ENCODE assay signal across 1 cellular context in genomic region chr17:74923538-74924249, GRCh38.
TF ChIP-seq lines count a peak whose summit lies in the region.

No MANE protein-coding gene starts in this region.

TF ChIP-seq in HEK293, 187 proteins besides CTCF, POLR2A, EP300 and RAD21 (continued from another document and continues in another):
- TF ChIP-seq, protein P1, sequence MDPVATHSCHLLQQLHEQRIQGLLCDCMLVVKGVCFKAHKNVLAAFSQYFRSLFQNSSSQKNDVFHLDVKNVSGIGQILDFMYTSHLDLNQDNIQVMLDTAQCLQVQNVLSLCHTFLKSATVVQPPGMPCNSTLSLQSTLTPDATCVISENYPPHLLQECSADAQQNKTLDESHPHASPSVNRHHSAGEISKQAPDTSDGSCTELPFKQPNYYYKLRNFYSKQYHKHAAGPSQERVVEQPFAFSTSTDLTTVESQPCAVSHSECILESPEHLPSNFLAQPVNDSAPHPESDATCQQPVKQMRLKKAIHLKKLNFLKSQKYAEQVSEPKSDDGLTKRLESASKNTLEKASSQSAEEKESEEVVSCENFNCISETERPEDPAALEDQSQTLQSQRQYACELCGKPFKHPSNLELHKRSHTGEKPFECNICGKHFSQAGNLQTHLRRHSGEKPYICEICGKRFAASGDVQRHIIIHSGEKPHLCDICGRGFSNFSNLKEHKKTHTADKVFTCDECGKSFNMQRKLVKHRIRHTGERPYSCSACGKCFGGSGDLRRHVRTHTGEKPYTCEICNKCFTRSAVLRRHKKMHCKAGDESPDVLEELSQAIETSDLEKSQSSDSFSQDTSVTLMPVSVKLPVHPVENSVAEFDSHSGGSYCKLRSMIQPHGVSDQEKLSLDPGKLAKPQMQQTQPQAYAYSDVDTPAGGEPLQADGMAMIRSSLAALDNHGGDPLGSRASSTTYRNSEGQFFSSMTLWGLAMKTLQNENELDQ (tag by site-specific recombination; IDR thresholded peaks at IDR 0.05; ENCODE audit: low read depth): no peak
- TF ChIP-seq ZNF292 (tag by site-specific recombination; IDR thresholded peaks at IDR 0.05; ENCODE audit: borderline replicate concordance, low read depth) (no peak), ZFHX2 (tag by site-specific recombination; conservative IDR thresholded peaks at IDR 0.05) (peak; percentile 40; the same call in 1 of the 2 replicates), ZNF169 (tag by site-specific recombination; IDR thresholded peaks at IDR 0.05) (no peak), ZNF549 (tag by site-specific recombination; IDR thresholded peaks at IDR 0.05) (no peak), ZNF211 (tag by site-specific recombination; IDR thresholded peaks at IDR 0.05; ENCODE audit: low read depth) (no peak), ZNF580 (tag by site-specific recombination; IDR thresholded peaks at IDR 0.05) (no peak), ZNF391 (tag by site-specific recombination; IDR thresholded peaks at IDR 0.05; ENCODE audit: borderline replicate concordance, low read depth) (no peak), KLF8 (tag by site-specific recombination; IDR thresholded peaks at IDR 0.05) (no peak; the same call in 1 of the 2 replicates), ZNF221 (tag by site-specific recombination; IDR thresholded peaks at IDR 0.05; ENCODE audit: borderline replicate concordance) (no peak), ZIC2 (tag by site-specific recombination; IDR thresholded peaks at IDR 0.05) (no peak), ZNF155 (tag by site-specific recombination; IDR thresholded peaks at IDR 0.05) (no peak), ZNF560 (tag by site-specific recombination; IDR thresholded peaks at IDR 0.05; ENCODE audit: borderline replicate concordance) (no peak), GFI1B (tag by site-specific recombination; IDR thresholded peaks at IDR 0.05) (no peak), ZNF76 (tag by site-specific recombination; IDR thresholded peaks at IDR 0.05; ENCODE audit: borderline replicate concordance, low read depth) (no peak; the same call in 1 of the 2 replicates), ZNF214 (tag by site-specific recombination; IDR thresholded peaks at IDR 0.05; ENCODE audit: borderline replicate concordance) (no peak), ZNF544 (tag by site-specific recombination; IDR thresholded peaks at IDR 0.05) (no peak), MZF1 (tag by site-specific recombination; IDR thresholded peaks at IDR 0.05; ENCODE audit: borderline replicate concordance) (no peak), KLF16 (tag by site-specific recombination; IDR thresholded peaks at IDR 0.05) (no peak), ZNF670 (tag by site-specific recombination; IDR thresholded peaks at IDR 0.05; ENCODE audit: low read depth) (no peak), ZNF132 (tag by site-specific recombination; IDR thresholded peaks at IDR 0.05; ENCODE audit: borderline replicate concordance) (no peak), PRDM4 (tag by site-specific recombination; IDR thresholded peaks at IDR 0.05) (no peak), KLF9 (tag by site-specific recombination; IDR thresholded peaks at IDR 0.05; ENCODE audit: low read depth) (peak; percentile 7; the same call in 1 of the 2 replicates), ZNF571 (tag by site-specific recombination; IDR thresholded peaks at IDR 0.05) (no peak), ZNF623 (tag by site-specific recombination; IDR thresholded peaks at IDR 0.05) (no peak), TRIM28 (IDR thresholded peaks at IDR 0.05; ENCODE audit: borderline replicate concordance, low read length) (no peak), ZNF157 (tag by site-specific recombination; IDR thresholded peaks at IDR 0.05) (no peak), ZNF513 (tag by site-specific recombination; IDR thresholded peaks at IDR 0.05) (no peak), ZNF561 (tag by site-specific recombination; IDR thresholded peaks at IDR 0.05; ENCODE audit: borderline replicate concordance) (no peak), HOXC10 (CRISPR knock-in tag; IDR thresholded peaks at IDR 0.05) (no peak), ZNF639 (tag by site-specific recombination; IDR thresholded peaks at IDR 0.05) (no peak), ZNF548 (tag by site-specific recombination; IDR thresholded peaks at IDR 0.05) (no peak), ZNF394 (tag by site-specific recombination; IDR thresholded peaks at IDR 0.05; ENCODE audit: borderline replicate concordance) (peak; percentile 28; the same call in 1 of the 2 replicates), ZNF248 (tag by site-specific recombination; IDR thresholded peaks at IDR 0.05) (no peak), ZNF416 (tag by site-specific recombination; IDR thresholded peaks at IDR 0.05) (no peak), ZNF626 (tag by site-specific recombination; IDR thresholded peaks at IDR 0.05) (no peak), ZBTB6 (tag by site-specific recombination; IDR thresholded peaks at IDR 0.05) (no peak), ZNF311 (tag by site-specific recombination; IDR thresholded peaks at IDR 0.05; ENCODE audit: borderline replicate concordance) (no peak), ZNF830 (tag by site-specific recombination; IDR thresholded peaks at IDR 0.05; ENCODE audit: low read depth) (no peak), ZSCAN30 (tag by site-specific recombination; IDR thresholded peaks at IDR 0.05) (0 out of 2 replicates have a peak, but pooled peaks have one; percentile 2), ZNF654 (tag by site-specific recombination; IDR thresholded peaks at IDR 0.05; ENCODE audit: low read depth) (peak; percentile 44; the same call in 1 of the 2 replicates), ZNF707 (tag by site-specific recombination; IDR thresholded peaks at IDR 0.05) (no peak), ZNF146 (tag by site-specific recombination; IDR thresholded peaks at IDR 0.05) (no peak), ZNF776 (tag by site-specific recombination; IDR thresholded peaks at IDR 0.05; ENCODE audit: borderline replicate concordance) (no peak), ZNF366 (tag by site-specific recombination; conservative IDR thresholded peaks at IDR 0.05) (no peak), ZNF266 (tag by site-specific recombination; IDR thresholded peaks at IDR 0.05; ENCODE audit: low read depth) (no peak), ZNF37A (tag by site-specific recombination; IDR thresholded peaks at IDR 0.05) (no peak)
- TF ChIP-seq, protein P2, sequence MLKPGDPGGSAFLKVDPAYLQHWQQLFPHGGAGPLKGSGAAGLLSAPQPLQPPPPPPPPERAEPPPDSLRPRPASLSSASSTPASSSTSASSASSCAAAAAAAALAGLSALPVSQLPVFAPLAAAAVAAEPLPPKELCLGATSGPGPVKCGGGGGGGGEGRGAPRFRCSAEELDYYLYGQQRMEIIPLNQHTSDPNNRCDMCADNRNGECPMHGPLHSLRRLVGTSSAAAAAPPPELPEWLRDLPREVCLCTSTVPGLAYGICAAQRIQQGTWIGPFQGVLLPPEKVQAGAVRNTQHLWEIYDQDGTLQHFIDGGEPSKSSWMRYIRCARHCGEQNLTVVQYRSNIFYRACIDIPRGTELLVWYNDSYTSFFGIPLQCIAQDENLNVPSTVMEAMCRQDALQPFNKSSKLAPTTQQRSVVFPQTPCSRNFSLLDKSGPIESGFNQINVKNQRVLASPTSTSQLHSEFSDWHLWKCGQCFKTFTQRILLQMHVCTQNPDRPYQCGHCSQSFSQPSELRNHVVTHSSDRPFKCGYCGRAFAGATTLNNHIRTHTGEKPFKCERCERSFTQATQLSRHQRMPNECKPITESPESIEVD (tag by site-specific recombination; IDR thresholded peaks at IDR 0.05): no peak
- TF ChIP-seq, protein P3, sequence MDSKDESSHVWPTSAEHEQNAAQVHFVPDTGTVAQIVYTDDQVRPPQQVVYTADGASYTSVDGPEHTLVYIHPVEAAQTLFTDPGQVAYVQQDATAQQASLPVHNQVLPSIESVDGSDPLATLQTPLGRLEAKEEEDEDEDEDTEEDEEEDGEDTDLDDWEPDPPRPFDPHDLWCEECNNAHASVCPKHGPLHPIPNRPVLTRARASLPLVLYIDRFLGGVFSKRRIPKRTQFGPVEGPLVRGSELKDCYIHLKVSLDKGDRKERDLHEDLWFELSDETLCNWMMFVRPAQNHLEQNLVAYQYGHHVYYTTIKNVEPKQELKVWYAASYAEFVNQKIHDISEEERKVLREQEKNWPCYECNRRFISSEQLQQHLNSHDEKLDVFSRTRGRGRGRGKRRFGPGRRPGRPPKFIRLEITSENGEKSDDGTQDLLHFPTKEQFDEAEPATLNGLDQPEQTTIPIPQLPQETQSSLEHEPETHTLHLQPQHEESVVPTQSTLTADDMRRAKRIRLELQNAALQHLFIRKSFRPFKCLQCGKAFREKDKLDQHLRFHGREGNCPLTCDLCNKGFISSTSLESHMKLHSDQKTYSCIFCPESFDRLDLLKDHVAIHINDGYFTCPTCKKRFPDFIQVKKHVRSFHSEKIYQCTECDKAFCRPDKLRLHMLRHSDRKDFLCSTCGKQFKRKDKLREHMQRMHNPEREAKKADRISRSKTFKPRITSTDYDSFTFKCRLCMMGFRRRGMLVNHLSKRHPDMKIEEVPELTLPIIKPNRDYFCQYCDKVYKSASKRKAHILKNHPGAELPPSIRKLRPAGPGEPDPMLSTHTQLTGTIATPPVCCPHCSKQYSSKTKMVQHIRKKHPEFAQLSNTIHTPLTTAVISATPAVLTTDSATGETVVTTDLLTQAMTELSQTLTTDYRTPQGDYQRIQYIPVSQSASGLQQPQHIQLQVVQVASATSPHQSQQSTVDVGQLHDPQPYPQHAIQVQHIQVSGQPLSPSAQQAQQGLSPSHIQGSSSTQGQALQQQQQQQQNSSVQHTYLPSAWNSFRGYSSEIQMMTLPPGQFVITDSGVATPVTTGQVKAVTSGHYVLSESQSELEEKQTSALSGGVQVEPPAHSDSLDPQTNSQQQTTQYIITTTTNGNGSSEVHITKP (tag by site-specific recombination; IDR thresholded peaks at IDR 0.05): no peak; the same call in 1 of the 2 replicates
- TF ChIP-seq, protein P4, sequence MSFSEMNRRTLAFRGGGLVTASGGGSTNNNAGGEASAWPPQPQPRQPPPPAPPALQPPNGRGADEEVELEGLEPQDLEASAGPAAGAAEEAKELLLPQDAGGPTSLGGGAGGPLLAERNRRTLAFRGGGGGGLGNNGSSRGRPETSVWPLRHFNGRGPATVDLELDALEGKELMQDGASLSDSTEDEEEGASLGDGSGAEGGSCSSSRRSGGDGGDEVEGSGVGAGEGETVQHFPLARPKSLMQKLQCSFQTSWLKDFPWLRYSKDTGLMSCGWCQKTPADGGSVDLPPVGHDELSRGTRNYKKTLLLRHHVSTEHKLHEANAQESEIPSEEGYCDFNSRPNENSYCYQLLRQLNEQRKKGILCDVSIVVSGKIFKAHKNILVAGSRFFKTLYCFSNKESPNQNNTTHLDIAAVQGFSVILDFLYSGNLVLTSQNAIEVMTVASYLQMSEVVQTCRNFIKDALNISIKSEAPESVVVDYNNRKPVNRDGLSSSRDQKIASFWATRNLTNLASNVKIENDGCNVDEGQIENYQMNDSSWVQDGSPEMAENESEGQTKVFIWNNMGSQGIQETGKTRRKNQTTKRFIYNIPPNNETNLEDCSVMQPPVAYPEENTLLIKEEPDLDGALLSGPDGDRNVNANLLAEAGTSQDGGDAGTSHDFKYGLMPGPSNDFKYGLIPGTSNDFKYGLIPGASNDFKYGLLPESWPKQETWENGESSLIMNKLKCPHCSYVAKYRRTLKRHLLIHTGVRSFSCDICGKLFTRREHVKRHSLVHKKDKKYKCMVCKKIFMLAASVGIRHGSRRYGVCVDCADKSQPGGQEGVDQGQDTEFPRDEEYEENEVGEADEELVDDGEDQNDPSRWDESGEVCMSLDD (tag by site-specific recombination; IDR thresholded peaks at IDR 0.05): 0 out of 2 replicates have a peak, but pooled peaks have one; percentile 3
